Comparison of ENCODE assay signal across 8 cellular contexts in the genomic region with DNA sequence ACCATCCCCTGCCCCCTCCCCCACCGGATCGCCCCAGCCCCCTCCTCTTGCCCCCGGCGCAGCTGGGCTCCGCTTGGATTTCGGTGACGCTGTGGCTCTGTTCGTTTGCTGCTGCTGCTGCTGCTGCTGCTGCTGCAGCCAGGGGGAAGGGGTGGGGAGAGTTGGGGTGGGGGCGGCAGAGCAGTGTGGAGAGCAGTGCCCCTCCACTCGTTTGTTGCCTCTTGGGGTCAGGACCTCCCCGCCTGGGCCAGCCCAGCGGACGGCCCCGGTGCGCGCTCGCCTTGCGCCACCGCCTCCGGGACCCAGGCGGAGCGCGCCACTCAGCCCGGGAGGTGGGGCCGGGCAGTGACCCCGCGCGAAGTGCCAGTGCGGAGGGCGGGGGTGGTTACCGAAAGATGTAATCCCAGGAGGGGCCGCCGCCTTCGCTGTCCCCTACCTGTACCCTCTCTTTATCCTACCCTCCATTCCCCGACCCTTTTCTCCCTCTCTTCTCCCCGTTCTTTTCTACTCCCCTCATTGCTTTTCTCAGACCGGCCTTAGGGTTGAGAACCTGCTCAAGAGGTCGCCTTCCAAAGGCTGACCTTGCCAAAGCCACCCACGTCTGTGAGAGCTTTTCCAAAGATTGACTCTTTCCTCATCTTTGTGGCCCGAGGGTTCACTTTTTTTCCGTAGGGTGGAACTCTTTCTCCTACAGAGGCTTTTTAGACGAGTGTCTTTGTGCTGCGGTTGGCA.
DNase-seq lines count a peak whose midpoint lies in the region; ATAC-seq and TF ChIP-seq lines count a peak whose summit lies in the region.

No MANE protein-coding gene starts in this region.

- WGBS in psoas muscle, 3 donors: 3 to 6% (median 4%) methylated on average over 24 to 43 of the region's 43 CpGs

- no peak overlapping the region for H3K27ac ChIP-seq in SJSA1
- H3K27ac ChIP-seq in foreskin keratinocyte: no peak overlapping the region
- H3K27ac ChIP-seq in psoas muscle: no peak overlapping the region

- peak; percentile 57 for ATAC-seq in GM19351 (IDR thresholded peaks at IDR 0.05; ENCODE audit: unreplicated experiment)
- peak; percentile 36 for ATAC-seq in foreskin keratinocyte
- ATAC-seq in psoas muscle: peak in 1 of 4 donors; percentile 30
- no peak for ATAC-seq in HG03378 (IDR thresholded peaks at IDR 0.05; ENCODE audit: unreplicated experiment)

- H3K4me1 ChIP-seq in SJSA1 (replicated peaks) (peaks cover 11% of the 10 kb centered on the region), foreskin keratinocyte (no peaks in the 10 kb centered on the region), psoas muscle (no peaks in the 10 kb centered on the region)

- TF ChIP-seq CTCF in foreskin keratinocyte (conservative IDR thresholded peaks at IDR 0.05) (no peak), psoas muscle (IDR thresholded peaks at IDR 0.05) (no peak)

- intact Hi-C loops in psoas muscle (cut with DNase I): no loop called here

- peak in 11 of 14 donors; percentile 30 to 87 (median 55) for DNase-seq in C1 segment of cervical spinal cord (lab: John Stamatoyannopoulos, UW)
- DNase-seq in SJSA1 (ENCODE audit: low read depth in 1 of 2, low spot score in 2 of 2): peak in 1 of 2 experiments; percentile 20
- DNase-seq in foreskin keratinocyte: no peak
- DNase-seq in psoas muscle: no peak
- no peak for DNase-seq in NAMALWA (ENCODE audit: low spot score)
- DNase-seq in activated CD4-positive, alpha-beta T cell treated with anti-CD3 and anti-CD28 coated beads for 1 hour: no peak

- H3K36me3 ChIP-seq in SJSA1: no peaks in the 10 kb centered on the region
- no peaks in the 10 kb centered on the region for H3K36me3 ChIP-seq in psoas muscle (ENCODE audit: insufficient read depth in 1 of 2, low read depth in 1 of 2)

- peak overlapping the region; percentile 28 for H3K4me3 ChIP-seq in SJSA1
- peak overlapping the region; percentile 55 for H3K4me3 ChIP-seq in psoas muscle

- H3K27me3 ChIP-seq in SJSA1 (replicated peaks): peaks cover 3% of the 10 kb centered on the region; the same call in 1 of the 2 replicates
- H3K27me3 ChIP-seq in foreskin keratinocyte: peaks cover 59% of the 10 kb centered on the region
- H3K27me3 ChIP-seq in psoas muscle (ENCODE audit: insufficient read depth in 3 of 3, low read length in 2 of 3): peaks cover 4 to 20% (median 8%) of the 10 kb centered on the region in 3 donors

- H3K9me3 ChIP-seq in SJSA1 (replicated peaks): no peaks in the 10 kb centered on the region
- H3K9me3 ChIP-seq in psoas muscle: no peaks in the 10 kb centered on the region

Comparison
In these comparisons a context has a peak if more than half of its experiments do, and no peak if none do; other contexts are left out.
1. DNase-seq: peak in C1 segment of cervical spinal cord (11 of 14); none in foreskin keratinocyte (0 of 2), psoas muscle (0 of 2), NAMALWA (single experiment) and activated CD4-positive, alpha-beta T cell treated with anti-CD3 and anti-CD28 coated beads for 1 hour (single experiment).